In the genomic region with DNA sequence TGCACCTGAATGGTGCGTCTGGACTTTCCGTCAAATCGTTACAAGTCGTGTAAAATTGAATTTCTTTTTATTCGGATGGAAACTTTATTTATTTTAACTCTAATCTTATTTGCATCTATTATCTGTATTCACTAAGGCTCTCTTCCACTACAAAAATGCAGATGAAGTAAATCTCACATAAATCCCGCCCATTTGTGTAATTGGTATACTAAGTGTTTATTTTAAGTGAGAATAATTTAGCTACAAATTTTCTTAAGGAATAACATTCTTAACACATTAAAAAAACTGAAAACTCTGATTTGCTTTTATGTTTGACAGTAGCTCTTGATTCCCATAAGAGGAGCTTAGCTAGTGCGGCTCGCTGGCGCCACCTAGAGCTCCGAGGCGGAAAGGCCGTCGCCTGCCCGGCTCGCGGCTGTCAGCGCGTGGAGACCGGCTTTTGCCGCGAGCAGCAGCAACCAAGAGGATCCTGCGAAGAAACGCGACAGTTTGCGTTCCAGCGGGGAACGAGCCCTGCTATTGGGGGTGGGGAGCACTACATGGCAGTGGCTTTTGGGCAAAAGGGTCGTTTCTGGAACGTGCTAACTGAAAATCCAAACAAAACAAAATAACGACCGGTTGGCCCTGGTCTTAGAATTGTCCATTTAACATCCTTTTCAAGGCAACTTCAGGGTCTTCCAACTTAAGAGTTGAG, we compare ENCODE assay signal across 2 cellular contexts.
TF ChIP-seq lines count a peak whose summit lies in the region.

No MANE protein-coding gene starts in this region.

TF ChIP-seq in GM23338, 12 proteins besides CTCF, POLR2A, EP300 and RAD21:
- TF ChIP-seq REST (IDR thresholded peaks at IDR 0.05; ENCODE audit: unreplicated experiment) = no peak
- TF ChIP-seq EZH2 (IDR thresholded peaks at IDR 0.05; ENCODE audit: low read depth, unreplicated experiment) = peak; percentile 76
- peak; percentile 51 for TF ChIP-seq EZH2phosphoT487 (IDR thresholded peaks at IDR 0.05; ENCODE audit: unreplicated experiment)
TF ChIP-seq in GM23338: peak in this region for 2.

TF ChIP-seq in K562, 482 proteins besides CTCF, POLR2A, EP300 and RAD21 (continues in another document):
- TF ChIP-seq KLF6 (CRISPR knock-in tag; IDR thresholded peaks at IDR 0.05; ENCODE audit: borderline replicate concordance) (no peak), CREM (IDR thresholded peaks at IDR 0.05; ENCODE audit: low read depth) (peak; percentile 50; the same call in 1 of the 2 replicates), CC2D1A (IDR thresholded peaks at IDR 0.05) (peak; percentile 55; the same call in 1 of the 2 replicates), EZH2 (IDR thresholded peaks at IDR 0.05; ENCODE audit: borderline replicate concordance, low read depth, low read length) (peak; percentile 80; the same call in 1 of the 2 replicates), ZNF512 (tag; IDR thresholded peaks at IDR 0.05) (no peak), ZNF133 (CRISPR knock-in tag; IDR thresholded peaks at IDR 0.05) (no peak), ZBTB5 (IDR thresholded peaks at IDR 0.05) (no peak), ZBTB1 (CRISPR knock-in tag; IDR thresholded peaks at IDR 0.05; ENCODE audit: borderline replicate concordance, low read depth) (no peak), TFAM (CRISPR knock-in tag; conservative IDR thresholded peaks at IDR 0.05) (no peak), CXXC5 (CRISPR knock-in tag; IDR thresholded peaks at IDR 0.05) (peak; percentile 62), CBX5 (IDR thresholded peaks at IDR 0.05; ENCODE audit: borderline replicate concordance, low read depth) (0 out of 2 replicates have a peak, but pooled peaks have one; percentile 27), PHTF2 (CRISPR knock-in tag; IDR thresholded peaks at IDR 0.05) (no peak), ZBTB33 (CRISPR knock-in tag; IDR thresholded peaks at IDR 0.05) (peak; percentile 90), ZNF717 (CRISPR knock-in tag; IDR thresholded peaks at IDR 0.05) (no peak), IRF9 (tag; IDR thresholded peaks at IDR 0.05) (no peak), STAT5B (CRISPR knock-in tag; IDR thresholded peaks at IDR 0.05) (no peak), BMI1 (IDR thresholded peaks at IDR 0.05; ENCODE audit: low read length) (0 out of 2 replicates have a peak, but pooled peaks have one; percentile 51), CTCFL (IDR thresholded peaks at IDR 0.05; ENCODE audit: borderline replicate concordance, insufficient read depth, low read depth, low read length, poor library complexity, severe bottlenecking) (no peak), ZFP30 (CRISPR knock-in tag; IDR thresholded peaks at IDR 0.05; ENCODE audit: borderline replicate concordance) (no peak), ETV6 (IDR thresholded peaks at IDR 0.05; ENCODE audit: borderline replicate concordance in 1 of 2, low read depth in 2 of 2, low read length in 1 of 2) (no peak), ETV6 (CRISPR knock-in tag; IDR thresholded peaks at IDR 0.05; ENCODE audit: borderline replicate concordance) (peak; percentile 75; the same call in 1 of the 2 replicates), TAF15 (IDR thresholded peaks at IDR 0.05; ENCODE audit: low read depth, low read length) (no peak)
- TF ChIP-seq, protein P1, sequence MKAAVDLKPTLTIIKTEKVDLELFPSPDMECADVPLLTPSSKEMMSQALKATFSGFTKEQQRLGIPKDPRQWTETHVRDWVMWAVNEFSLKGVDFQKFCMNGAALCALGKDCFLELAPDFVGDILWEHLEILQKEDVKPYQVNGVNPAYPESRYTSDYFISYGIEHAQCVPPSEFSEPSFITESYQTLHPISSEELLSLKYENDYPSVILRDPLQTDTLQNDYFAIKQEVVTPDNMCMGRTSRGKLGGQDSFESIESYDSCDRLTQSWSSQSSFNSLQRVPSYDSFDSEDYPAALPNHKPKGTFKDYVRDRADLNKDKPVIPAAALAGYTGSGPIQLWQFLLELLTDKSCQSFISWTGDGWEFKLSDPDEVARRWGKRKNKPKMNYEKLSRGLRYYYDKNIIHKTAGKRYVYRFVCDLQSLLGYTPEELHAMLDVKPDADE (conservative IDR thresholded peaks at IDR 0.05; ENCODE audit: control insufficient read depth, low read depth, low read length) = no peak
- TF ChIP-seq, protein P2, sequence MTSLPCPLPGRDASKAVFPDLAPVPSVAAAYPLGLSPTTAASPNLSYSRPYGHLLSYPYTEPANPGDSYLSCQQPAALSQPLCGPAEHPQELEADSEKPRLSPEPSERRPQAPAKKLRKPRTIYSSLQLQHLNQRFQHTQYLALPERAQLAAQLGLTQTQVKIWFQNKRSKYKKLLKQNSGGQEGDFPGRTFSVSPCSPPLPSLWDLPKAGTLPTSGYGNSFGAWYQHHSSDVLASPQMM (CRISPR knock-in tag; IDR thresholded peaks at IDR 0.05) = no peak
- TF ChIP-seq, protein P3, sequence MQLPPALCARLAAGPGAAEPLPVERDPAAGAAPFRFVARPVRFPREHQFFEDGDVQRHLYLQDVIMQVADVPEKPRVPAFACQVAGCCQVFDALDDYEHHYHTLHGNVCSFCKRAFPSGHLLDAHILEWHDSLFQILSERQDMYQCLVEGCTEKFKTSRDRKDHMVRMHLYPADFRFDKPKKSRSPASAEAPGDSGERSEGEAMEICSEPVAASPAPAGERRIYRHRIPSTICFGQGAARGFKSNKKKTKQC (CRISPR knock-in tag; IDR thresholded peaks at IDR 0.05) = no peak
- TF ChIP-seq, protein P4, sequence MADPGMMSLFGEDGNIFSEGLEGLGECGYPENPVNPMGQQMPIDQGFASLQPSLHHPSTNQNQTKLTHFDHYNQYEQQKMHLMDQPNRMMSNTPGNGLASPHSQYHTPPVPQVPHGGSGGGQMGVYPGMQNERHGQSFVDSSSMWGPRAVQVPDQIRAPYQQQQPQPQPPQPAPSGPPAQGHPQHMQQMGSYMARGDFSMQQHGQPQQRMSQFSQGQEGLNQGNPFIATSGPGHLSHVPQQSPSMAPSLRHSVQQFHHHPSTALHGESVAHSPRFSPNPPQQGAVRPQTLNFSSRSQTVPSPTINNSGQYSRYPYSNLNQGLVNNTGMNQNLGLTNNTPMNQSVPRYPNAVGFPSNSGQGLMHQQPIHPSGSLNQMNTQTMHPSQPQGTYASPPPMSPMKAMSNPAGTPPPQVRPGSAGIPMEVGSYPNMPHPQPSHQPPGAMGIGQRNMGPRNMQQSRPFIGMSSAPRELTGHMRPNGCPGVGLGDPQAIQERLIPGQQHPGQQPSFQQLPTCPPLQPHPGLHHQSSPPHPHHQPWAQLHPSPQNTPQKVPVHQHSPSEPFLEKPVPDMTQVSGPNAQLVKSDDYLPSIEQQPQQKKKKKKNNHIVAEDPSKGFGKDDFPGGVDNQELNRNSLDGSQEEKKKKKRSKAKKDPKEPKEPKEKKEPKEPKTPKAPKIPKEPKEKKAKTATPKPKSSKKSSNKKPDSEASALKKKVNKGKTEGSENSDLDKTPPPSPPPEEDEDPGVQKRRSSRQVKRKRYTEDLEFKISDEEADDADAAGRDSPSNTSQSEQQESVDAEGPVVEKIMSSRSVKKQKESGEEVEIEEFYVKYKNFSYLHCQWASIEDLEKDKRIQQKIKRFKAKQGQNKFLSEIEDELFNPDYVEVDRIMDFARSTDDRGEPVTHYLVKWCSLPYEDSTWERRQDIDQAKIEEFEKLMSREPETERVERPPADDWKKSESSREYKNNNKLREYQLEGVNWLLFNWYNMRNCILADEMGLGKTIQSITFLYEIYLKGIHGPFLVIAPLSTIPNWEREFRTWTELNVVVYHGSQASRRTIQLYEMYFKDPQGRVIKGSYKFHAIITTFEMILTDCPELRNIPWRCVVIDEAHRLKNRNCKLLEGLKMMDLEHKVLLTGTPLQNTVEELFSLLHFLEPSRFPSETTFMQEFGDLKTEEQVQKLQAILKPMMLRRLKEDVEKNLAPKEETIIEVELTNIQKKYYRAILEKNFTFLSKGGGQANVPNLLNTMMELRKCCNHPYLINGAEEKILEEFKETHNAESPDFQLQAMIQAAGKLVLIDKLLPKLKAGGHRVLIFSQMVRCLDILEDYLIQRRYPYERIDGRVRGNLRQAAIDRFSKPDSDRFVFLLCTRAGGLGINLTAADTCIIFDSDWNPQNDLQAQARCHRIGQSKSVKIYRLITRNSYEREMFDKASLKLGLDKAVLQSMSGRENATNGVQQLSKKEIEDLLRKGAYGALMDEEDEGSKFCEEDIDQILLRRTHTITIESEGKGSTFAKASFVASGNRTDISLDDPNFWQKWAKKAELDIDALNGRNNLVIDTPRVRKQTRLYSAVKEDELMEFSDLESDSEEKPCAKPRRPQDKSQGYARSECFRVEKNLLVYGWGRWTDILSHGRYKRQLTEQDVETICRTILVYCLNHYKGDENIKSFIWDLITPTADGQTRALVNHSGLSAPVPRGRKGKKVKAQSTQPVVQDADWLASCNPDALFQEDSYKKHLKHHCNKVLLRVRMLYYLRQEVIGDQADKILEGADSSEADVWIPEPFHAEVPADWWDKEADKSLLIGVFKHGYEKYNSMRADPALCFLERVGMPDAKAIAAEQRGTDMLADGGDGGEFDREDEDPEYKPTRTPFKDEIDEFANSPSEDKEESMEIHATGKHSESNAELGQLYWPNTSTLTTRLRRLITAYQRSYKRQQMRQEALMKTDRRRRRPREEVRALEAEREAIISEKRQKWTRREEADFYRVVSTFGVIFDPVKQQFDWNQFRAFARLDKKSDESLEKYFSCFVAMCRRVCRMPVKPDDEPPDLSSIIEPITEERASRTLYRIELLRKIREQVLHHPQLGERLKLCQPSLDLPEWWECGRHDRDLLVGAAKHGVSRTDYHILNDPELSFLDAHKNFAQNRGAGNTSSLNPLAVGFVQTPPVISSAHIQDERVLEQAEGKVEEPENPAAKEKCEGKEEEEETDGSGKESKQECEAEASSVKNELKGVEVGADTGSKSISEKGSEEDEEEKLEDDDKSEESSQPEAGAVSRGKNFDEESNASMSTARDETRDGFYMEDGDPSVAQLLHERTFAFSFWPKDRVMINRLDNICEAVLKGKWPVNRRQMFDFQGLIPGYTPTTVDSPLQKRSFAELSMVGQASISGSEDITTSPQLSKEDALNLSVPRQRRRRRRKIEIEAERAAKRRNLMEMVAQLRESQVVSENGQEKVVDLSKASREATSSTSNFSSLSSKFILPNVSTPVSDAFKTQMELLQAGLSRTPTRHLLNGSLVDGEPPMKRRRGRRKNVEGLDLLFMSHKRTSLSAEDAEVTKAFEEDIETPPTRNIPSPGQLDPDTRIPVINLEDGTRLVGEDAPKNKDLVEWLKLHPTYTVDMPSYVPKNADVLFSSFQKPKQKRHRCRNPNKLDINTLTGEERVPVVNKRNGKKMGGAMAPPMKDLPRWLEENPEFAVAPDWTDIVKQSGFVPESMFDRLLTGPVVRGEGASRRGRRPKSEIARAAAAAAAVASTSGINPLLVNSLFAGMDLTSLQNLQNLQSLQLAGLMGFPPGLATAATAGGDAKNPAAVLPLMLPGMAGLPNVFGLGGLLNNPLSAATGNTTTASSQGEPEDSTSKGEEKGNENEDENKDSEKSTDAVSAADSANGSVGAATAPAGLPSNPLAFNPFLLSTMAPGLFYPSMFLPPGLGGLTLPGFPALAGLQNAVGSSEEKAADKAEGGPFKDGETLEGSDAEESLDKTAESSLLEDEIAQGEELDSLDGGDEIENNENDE (IDR thresholded peaks at IDR 0.05; ENCODE audit: low read depth, low read length) = no peak
